Comparison of ENCODE assay signal across 1 cellular context in genomic region chr5:95781101-95781583, GRCh38.
TF ChIP-seq lines count a peak whose summit lies in the region.

No MANE protein-coding gene starts in this region.

TF ChIP-seq in GM12878, 131 proteins besides CTCF, POLR2A, EP300 and RAD21 (continued from another document):
- TF ChIP-seq CEBPB (IDR thresholded peaks at IDR 0.05; ENCODE audit: borderline replicate concordance in 1 of 2, low read depth in 2 of 2, low read length in 2 of 2) (no peak), YY1 (IDR thresholded peaks at IDR 0.05; ENCODE audit: low read depth, low read length) (peak; percentile 73), ETV6 (conservative IDR thresholded peaks at IDR 0.05 in 1 of 2, IDR thresholded peaks at IDR 0.05 in 1 of 2; ENCODE audit: borderline replicate concordance in 1 of 2, low read depth in 1 of 2) (no peak), MEF2A (IDR thresholded peaks at IDR 0.05; ENCODE audit: insufficient read depth, low read depth, low read length) (no peak), HDAC2 (IDR thresholded peaks at IDR 0.05) (no peak), CBX5 (IDR thresholded peaks at IDR 0.05; ENCODE audit: low read depth) (no peak), POLR2AphosphoS5 (IDR thresholded peaks at IDR 0.05; ENCODE audit: low read length) (no peak), BHLHE40 (IDR thresholded peaks at IDR 0.05; ENCODE audit: borderline replicate concordance in 1 of 2, low read depth in 2 of 2, low read length in 1 of 2) (peak in 1 of 2 experiments; percentile 24; a peak in 1 of 4 replicates), FOXM1 (IDR thresholded peaks at IDR 0.05; ENCODE audit: low read depth, low read length) (0 out of 2 replicates have a peak, but pooled peaks have one; percentile 61), IRF3 (IDR thresholded peaks at IDR 0.05) (no peak), ZNF274 (IDR thresholded peaks at IDR 0.05; ENCODE audit: insufficient read depth, insufficient read length) (no peak), GATAD2B (conservative IDR thresholded peaks at IDR 0.05; ENCODE audit: low read depth) (no peak), GABPA (IDR thresholded peaks at IDR 0.05; ENCODE audit: low read depth) (no peak), SKIL (IDR thresholded peaks at IDR 0.05; ENCODE audit: low read depth, poor library complexity, severe bottlenecking) (peak; percentile 64)
TF ChIP-seq in GM12878: peak in this region for 6.
